ENCODE assay signal across 9 cellular contexts in genomic region chr12:70101064-70101463, GRCh38.
"Had no signal": no experiment of that assay in that cellular context is flagged by ENCODE, and none has a peak within 500 bp of the region (broad histone marks: within the 10 kb centered on the region; RNA-seq: fewer than 3 reads in every experiment).

No MANE protein-coding gene starts in this region.

- H3K27ac Mint-ChIP-seq: HFFc6, IgD-negative memory B cell had no signal

- H3K36me3 ChIP-seq: HAP-1 had no signal

- H3K4me3 ChIP-seq: HAP-1 had no signal

- H3K4me1 Mint-ChIP-seq: IgD-negative memory B cell had no signal

- ATAC-seq: HCT116, HepG2 had no signal

- H3K4me3 Mint-ChIP-seq: HFFc6 had no signal

- H3K9me3 Mint-ChIP-seq: IgD-negative memory B cell had no signal

- H3K4me1 ChIP-seq: HAP-1 had no signal

- H3K36me3 Mint-ChIP-seq: IgD-negative memory B cell had no signal

- FAIRE-seq: H54, HepG2 had no signal

- H3K9me3 ChIP-seq: HAP-1 had no signal

- H3K27ac ChIP-seq: HL-60 had no signal

- DNase-seq: GOT3, HFFc6, KBM-7 had no signal
